Comparison of ENCODE assay signal across 1 cellular context in the genomic region with DNA sequence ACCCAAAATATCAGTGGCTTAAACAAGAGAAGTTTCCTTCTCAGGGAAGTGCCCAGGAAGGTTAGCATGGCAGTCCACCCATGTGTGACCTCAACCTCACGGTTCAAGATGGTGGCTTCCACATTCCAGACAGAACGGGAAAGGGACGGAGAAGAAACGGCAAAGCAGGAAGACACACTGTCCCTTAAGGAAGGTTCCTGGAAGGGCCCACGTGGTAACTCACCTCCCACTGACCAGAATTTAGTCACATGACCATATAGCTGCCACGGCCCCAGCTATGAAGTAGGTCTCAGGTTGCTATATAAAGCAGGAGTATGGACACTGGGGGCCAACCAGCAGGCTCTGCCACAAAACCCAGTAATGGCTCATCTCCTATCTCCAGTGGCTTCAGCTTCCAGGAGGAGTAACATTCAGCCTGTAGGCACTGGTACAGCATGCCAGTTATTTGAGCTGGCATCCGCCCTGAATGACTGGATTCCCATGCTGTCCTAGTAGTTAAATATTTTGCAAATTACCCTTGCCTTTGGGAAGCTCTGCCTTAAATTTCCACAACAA.
TF ChIP-seq lines count a peak whose summit lies in the region.

No MANE protein-coding gene starts in this region.

TF ChIP-seq in K562, 482 proteins besides CTCF, POLR2A, EP300 and RAD21 (continued from another document and continues in another):
- TF ChIP-seq, protein P1, sequence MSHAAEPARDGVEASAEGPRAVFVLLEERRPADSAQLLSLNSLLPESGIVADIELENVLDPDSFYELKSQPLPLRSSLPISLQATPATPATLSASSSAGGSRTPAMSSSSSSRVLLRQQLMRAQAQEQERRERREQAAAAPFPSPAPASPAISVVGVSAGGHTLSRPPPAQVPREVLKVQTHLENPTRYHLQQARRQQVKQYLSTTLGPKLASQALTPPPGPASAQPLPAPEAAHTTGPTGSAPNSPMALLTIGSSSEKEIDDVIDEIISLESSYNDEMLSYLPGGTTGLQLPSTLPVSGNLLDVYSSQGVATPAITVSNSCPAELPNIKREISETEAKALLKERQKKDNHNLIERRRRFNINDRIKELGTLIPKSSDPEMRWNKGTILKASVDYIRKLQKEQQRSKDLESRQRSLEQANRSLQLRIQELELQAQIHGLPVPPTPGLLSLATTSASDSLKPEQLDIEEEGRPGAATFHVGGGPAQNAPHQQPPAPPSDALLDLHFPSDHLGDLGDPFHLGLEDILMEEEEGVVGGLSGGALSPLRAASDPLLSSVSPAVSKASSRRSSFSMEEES (CRISPR knock-in tag; IDR thresholded peaks at IDR 0.05) = peak; percentile 96
- TF ChIP-seq, protein P2, sequence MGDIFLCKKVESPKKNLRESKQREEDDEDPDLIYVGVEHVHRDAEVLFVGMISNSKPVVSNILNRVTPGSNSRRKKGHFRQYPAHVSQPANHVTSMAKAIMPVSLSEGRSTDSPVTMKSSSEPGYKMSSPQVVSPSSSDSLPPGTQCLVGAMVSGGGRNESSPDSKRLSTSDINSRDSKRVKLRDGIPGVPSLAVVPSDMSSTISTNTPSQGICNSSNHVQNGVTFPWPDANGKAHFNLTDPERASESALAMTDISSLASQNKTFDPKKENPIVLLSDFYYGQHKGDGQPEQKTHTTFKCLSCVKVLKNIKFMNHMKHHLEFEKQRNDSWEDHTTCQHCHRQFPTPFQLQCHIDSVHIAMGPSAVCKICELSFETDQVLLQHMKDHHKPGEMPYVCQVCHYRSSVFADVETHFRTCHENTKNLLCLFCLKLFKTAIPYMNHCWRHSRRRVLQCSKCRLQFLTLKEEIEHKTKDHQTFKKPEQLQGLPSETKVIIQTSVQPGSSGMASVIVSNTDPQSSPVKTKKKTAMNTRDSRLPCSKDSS (IDR thresholded peaks at IDR 0.05; ENCODE audit: low read depth, partially characterized antibody) = no peak
- TF ChIP-seq, protein P3, sequence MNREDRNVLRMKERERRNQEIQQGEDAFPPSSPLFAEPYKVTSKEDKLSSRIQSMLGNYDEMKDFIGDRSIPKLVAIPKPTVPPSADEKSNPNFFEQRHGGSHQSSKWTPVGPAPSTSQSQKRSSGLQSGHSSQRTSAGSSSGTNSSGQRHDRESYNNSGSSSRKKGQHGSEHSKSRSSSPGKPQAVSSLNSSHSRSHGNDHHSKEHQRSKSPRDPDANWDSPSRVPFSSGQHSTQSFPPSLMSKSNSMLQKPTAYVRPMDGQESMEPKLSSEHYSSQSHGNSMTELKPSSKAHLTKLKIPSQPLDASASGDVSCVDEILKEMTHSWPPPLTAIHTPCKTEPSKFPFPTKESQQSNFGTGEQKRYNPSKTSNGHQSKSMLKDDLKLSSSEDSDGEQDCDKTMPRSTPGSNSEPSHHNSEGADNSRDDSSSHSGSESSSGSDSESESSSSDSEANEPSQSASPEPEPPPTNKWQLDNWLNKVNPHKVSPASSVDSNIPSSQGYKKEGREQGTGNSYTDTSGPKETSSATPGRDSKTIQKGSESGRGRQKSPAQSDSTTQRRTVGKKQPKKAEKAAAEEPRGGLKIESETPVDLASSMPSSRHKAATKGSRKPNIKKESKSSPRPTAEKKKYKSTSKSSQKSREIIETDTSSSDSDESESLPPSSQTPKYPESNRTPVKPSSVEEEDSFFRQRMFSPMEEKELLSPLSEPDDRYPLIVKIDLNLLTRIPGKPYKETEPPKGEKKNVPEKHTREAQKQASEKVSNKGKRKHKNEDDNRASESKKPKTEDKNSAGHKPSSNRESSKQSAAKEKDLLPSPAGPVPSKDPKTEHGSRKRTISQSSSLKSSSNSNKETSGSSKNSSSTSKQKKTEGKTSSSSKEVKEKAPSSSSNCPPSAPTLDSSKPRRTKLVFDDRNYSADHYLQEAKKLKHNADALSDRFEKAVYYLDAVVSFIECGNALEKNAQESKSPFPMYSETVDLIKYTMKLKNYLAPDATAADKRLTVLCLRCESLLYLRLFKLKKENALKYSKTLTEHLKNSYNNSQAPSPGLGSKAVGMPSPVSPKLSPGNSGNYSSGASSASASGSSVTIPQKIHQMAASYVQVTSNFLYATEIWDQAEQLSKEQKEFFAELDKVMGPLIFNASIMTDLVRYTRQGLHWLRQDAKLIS (CRISPR knock-in tag; IDR thresholded peaks at IDR 0.05) = no peak
- TF ChIP-seq ZNF12 (CRISPR knock-in tag; IDR thresholded peaks at IDR 0.05) = no peak
- TF ChIP-seq, protein P4, sequence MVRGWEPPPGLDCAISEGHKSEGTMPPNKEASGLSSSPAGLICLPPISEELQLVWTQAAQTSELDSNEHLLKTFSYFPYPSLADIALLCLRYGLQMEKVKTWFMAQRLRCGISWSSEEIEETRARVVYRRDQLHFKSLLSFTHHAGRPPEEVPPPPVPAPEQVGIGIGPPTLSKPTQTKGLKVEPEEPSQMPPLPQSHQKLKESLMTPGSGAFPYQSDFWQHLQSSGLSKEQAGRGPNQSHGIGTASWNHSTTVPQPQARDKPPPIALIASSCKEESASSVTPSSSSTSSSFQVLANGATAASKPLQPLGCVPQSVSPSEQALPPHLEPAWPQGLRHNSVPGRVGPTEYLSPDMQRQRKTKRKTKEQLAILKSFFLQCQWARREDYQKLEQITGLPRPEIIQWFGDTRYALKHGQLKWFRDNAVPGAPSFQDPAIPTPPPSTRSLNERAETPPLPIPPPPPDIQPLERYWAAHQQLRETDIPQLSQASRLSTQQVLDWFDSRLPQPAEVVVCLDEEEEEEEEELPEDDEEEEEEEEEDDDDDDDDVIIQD (CRISPR knock-in tag; IDR thresholded peaks at IDR 0.05) = no peak
- TF ChIP-seq SMARCA4 (IDR thresholded peaks at IDR 0.05) = no peak
- TF ChIP-seq NFIC (IDR thresholded peaks at IDR 0.05) = no peak
- TF ChIP-seq, protein P5, sequence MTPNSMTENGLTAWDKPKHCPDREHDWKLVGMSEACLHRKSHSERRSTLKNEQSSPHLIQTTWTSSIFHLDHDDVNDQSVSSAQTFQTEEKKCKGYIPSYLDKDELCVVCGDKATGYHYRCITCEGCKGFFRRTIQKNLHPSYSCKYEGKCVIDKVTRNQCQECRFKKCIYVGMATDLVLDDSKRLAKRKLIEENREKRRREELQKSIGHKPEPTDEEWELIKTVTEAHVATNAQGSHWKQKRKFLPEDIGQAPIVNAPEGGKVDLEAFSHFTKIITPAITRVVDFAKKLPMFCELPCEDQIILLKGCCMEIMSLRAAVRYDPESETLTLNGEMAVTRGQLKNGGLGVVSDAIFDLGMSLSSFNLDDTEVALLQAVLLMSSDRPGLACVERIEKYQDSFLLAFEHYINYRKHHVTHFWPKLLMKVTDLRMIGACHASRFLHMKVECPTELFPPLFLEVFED (CRISPR knock-in tag; conservative IDR thresholded peaks at IDR 0.05) = no peak
- no peak for TF ChIP-seq KDM1A (IDR thresholded peaks at IDR 0.05)
- TF ChIP-seq, protein P6, sequence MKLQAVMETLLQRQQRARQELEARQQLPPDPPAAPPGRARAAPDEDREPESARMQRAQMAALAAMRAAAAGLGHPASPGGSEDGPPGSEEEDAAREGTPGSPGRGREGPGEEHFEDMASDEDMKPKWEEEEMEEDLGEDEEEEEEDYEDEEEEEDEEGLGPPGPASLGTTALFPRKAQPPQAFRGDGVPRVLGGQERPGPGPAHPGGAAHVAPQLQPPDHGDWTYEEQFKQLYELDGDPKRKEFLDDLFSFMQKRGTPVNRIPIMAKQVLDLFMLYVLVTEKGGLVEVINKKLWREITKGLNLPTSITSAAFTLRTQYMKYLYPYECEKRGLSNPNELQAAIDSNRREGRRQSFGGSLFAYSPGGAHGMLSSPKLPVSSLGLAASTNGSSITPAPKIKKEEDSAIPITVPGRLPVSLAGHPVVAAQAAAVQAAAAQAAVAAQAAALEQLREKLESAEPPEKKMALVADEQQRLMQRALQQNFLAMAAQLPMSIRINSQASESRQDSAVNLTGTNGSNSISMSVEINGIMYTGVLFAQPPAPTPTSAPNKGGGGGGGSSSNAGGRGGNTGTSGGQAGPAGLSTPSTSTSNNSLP (IDR thresholded peaks at IDR 0.05; ENCODE audit: borderline replicate concordance, low read depth, low read length) = no peak
- no peak for TF ChIP-seq TCFL5 (CRISPR knock-in tag; conservative IDR thresholded peaks at IDR 0.05)
- TF ChIP-seq, protein P7, sequence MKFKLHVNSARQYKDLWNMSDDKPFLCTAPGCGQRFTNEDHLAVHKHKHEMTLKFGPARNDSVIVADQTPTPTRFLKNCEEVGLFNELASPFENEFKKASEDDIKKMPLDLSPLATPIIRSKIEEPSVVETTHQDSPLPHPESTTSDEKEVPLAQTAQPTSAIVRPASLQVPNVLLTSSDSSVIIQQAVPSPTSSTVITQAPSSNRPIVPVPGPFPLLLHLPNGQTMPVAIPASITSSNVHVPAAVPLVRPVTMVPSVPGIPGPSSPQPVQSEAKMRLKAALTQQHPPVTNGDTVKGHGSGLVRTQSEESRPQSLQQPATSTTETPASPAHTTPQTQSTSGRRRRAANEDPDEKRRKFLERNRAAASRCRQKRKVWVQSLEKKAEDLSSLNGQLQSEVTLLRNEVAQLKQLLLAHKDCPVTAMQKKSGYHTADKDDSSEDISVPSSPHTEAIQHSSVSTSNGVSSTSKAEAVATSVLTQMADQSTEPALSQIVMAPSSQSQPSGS (CRISPR knock-in tag; IDR thresholded peaks at IDR 0.05) = no peak
- no peak for TF ChIP-seq MTA3 (IDR thresholded peaks at IDR 0.05; ENCODE audit: borderline replicate concordance)
- TF ChIP-seq, protein P8, sequence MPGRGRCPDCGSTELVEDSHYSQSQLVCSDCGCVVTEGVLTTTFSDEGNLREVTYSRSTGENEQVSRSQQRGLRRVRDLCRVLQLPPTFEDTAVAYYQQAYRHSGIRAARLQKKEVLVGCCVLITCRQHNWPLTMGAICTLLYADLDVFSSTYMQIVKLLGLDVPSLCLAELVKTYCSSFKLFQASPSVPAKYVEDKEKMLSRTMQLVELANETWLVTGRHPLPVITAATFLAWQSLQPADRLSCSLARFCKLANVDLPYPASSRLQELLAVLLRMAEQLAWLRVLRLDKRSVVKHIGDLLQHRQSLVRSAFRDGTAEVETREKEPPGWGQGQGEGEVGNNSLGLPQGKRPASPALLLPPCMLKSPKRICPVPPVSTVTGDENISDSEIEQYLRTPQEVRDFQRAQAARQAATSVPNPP (IDR thresholded peaks at IDR 0.05; ENCODE audit: borderline replicate concordance, insufficient read depth, insufficient read length) = no peak
- no peak for TF ChIP-seq CSDE1 (IDR thresholded peaks at IDR 0.05)
- TF ChIP-seq BHLHE40 (IDR thresholded peaks at IDR 0.05; ENCODE audit: low read length) = 0 out of 2 replicates have a peak, but pooled peaks have one; percentile 5
- TF ChIP-seq, protein P9, sequence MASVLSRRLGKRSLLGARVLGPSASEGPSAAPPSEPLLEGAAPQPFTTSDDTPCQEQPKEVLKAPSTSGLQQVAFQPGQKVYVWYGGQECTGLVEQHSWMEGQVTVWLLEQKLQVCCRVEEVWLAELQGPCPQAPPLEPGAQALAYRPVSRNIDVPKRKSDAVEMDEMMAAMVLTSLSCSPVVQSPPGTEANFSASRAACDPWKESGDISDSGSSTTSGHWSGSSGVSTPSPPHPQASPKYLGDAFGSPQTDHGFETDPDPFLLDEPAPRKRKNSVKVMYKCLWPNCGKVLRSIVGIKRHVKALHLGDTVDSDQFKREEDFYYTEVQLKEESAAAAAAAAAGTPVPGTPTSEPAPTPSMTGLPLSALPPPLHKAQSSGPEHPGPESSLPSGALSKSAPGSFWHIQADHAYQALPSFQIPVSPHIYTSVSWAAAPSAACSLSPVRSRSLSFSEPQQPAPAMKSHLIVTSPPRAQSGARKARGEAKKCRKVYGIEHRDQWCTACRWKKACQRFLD (CRISPR knock-in tag; IDR thresholded peaks at IDR 0.05) = peak; percentile 59; the same call in 1 of the 2 replicates
- no peak for TF ChIP-seq ARHGAP35 (IDR thresholded peaks at IDR 0.05; ENCODE audit: partially characterized antibody)
- TF ChIP-seq TBL1XR1 (IDR thresholded peaks at IDR 0.05; ENCODE audit: low read length in 2 of 2) = no peak
- TF ChIP-seq, protein P10, sequence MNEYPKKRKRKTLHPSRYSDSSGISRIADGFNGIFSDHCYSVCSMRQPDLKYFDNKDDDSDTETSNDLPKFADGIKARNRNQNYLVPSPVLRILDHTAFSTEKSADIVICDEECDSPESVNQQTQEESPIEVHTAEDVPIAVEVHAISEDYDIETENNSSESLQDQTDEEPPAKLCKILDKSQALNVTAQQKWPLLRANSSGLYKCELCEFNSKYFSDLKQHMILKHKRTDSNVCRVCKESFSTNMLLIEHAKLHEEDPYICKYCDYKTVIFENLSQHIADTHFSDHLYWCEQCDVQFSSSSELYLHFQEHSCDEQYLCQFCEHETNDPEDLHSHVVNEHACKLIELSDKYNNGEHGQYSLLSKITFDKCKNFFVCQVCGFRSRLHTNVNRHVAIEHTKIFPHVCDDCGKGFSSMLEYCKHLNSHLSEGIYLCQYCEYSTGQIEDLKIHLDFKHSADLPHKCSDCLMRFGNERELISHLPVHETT (CRISPR knock-in tag; conservative IDR thresholded peaks at IDR 0.05 in 1 of 2, IDR thresholded peaks at IDR 0.05 in 1 of 2) = no peak
- no peak for TF ChIP-seq ZNF778 (CRISPR knock-in tag; IDR thresholded peaks at IDR 0.05)
- no peak for TF ChIP-seq ZNF830 (CRISPR knock-in tag; IDR thresholded peaks at IDR 0.05)
- TF ChIP-seq YBX1 (IDR thresholded peaks at IDR 0.05) = no peak
- no peak for TF ChIP-seq MED1 (CRISPR knock-in tag; IDR thresholded peaks at IDR 0.05; ENCODE audit: borderline replicate concordance)
- no peak for TF ChIP-seq SRF (CRISPR knock-in tag; IDR thresholded peaks at IDR 0.05)
- TF ChIP-seq FOXM1 (IDR thresholded peaks at IDR 0.05; ENCODE audit: low read depth) = no peak
- TF ChIP-seq FOXM1 (CRISPR knock-in tag; IDR thresholded peaks at IDR 0.05; ENCODE audit: low read depth) = no peak; the same call in 1 of the 2 replicates
- TF ChIP-seq, protein P11, sequence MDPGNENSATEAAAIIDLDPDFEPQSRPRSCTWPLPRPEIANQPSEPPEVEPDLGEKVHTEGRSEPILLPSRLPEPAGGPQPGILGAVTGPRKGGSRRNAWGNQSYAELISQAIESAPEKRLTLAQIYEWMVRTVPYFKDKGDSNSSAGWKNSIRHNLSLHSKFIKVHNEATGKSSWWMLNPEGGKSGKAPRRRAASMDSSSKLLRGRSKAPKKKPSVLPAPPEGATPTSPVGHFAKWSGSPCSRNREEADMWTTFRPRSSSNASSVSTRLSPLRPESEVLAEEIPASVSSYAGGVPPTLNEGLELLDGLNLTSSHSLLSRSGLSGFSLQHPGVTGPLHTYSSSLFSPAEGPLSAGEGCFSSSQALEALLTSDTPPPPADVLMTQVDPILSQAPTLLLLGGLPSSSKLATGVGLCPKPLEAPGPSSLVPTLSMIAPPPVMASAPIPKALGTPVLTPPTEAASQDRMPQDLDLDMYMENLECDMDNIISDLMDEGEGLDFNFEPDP (CRISPR knock-in tag; IDR thresholded peaks at IDR 0.05) = no peak
- no peak for TF ChIP-seq ZNF384 (IDR thresholded peaks at IDR 0.05; ENCODE audit: low read depth, low read length)
- TF ChIP-seq ETV6 (IDR thresholded peaks at IDR 0.05; ENCODE audit: borderline replicate concordance in 1 of 2, low read depth in 2 of 2, low read length in 1 of 2) = no peak
- no peak for TF ChIP-seq ETV6 (CRISPR knock-in tag; IDR thresholded peaks at IDR 0.05; ENCODE audit: borderline replicate concordance)
